ENCODE assay signal across 1 cellular context in the genomic region with DNA sequence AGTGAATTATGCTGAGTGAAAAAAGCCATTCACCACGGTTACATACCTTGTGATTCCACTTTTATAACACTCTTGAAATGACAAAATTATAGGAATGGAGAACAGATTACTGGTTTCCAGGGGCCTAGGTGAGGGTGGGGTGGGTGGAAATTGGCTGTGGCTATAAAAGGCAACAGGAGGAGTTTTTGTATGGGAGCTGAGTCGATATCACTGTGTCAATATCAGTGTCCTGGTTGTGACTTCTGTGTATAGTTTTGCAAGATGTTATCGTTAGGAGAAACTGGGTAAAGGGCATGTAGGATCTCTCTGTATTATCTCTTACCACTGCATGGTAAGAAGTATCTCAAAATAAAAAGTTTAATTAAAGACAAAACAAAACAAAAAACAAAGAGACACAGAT.
A peak's percentile ranks its signal among the peaks of the same experiment; 100 is the strongest.
TF ChIP-seq lines count a peak whose summit lies in the region.

No MANE protein-coding gene starts in this region.

TF ChIP-seq in liver, 16 proteins besides CTCF, POLR2A, EP300 and RAD21 (continued from another document):
- TF ChIP-seq, protein P1, sequence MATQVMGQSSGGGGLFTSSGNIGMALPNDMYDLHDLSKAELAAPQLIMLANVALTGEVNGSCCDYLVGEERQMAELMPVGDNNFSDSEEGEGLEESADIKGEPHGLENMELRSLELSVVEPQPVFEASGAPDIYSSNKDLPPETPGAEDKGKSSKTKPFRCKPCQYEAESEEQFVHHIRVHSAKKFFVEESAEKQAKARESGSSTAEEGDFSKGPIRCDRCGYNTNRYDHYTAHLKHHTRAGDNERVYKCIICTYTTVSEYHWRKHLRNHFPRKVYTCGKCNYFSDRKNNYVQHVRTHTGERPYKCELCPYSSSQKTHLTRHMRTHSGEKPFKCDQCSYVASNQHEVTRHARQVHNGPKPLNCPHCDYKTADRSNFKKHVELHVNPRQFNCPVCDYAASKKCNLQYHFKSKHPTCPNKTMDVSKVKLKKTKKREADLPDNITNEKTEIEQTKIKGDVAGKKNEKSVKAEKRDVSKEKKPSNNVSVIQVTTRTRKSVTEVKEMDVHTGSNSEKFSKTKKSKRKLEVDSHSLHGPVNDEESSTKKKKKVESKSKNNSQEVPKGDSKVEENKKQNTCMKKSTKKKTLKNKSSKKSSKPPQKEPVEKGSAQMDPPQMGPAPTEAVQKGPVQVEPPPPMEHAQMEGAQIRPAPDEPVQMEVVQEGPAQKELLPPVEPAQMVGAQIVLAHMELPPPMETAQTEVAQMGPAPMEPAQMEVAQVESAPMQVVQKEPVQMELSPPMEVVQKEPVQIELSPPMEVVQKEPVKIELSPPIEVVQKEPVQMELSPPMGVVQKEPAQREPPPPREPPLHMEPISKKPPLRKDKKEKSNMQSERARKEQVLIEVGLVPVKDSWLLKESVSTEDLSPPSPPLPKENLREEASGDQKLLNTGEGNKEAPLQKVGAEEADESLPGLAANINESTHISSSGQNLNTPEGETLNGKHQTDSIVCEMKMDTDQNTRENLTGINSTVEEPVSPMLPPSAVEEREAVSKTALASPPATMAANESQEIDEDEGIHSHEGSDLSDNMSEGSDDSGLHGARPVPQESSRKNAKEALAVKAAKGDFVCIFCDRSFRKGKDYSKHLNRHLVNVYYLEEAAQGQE (IDR thresholded peaks at IDR 0.05): no peak
- TF ChIP-seq, protein P2, sequence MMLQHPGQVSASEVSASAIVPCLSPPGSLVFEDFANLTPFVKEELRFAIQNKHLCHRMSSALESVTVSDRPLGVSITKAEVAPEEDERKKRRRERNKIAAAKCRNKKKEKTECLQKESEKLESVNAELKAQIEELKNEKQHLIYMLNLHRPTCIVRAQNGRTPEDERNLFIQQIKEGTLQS (IDR thresholded peaks at IDR 0.05): no peak
- TF ChIP-seq TAF1 (conservative IDR thresholded peaks at IDR 0.05) (peak; percentile 49), JUND (IDR thresholded peaks at IDR 0.05) (peak in 1 of 2 donors; percentile 11)
